Comparison of ENCODE assay signal across 24 cellular contexts in genomic region chr20:54543369-54543768, GRCh38.
"Had no signal": no experiment of that assay in that cellular context is flagged by ENCODE, and none has a peak within 500 bp of the region (broad histone marks: within the 10 kb centered on the region; RNA-seq: fewer than 3 reads in every experiment).

No MANE protein-coding gene starts in this region.

- H3K9me3 ChIP-seq: colonic mucosa, gastrocnemius medialis had no signal

- H3K4me1 ChIP-seq: colonic mucosa, esophagus muscularis mucosa, esophagus squamous epithelium, foreskin keratinocyte, gastrocnemius medialis, gastroesophageal sphincter, heart left ventricle, heart right ventricle had no signal

- H3K27ac ChIP-seq: colonic mucosa, coronary artery, dorsolateral prefrontal cortex, epithelial cell of prostate, esophagus muscularis mucosa, esophagus squamous epithelium, foreskin keratinocyte, gastrocnemius medialis, gastroesophageal sphincter, heart left ventricle, heart right ventricle had no signal

- DNase-seq: colonic mucosa; cortex of kidney; dermis blood vessel endothelial cell; dorsolateral prefrontal cortex; effector CD4-positive, alpha-beta T cell; effector CD8-positive, alpha-beta T cell; effector memory CD4-positive, alpha-beta T cell; effector memory CD8-positive, alpha-beta T cell; endodermal cell; erythroblast; esophagus squamous epithelium; foreskin fibroblast; foreskin keratinocyte; foreskin melanocyte; gastrocnemius medialis; glutamatergic neuron; head of caudate nucleus; heart left ventricle; heart right ventricle had no signal

- H3K36me3 ChIP-seq: colonic mucosa, esophagus muscularis mucosa, esophagus squamous epithelium, gastrocnemius medialis, gastroesophageal sphincter, heart left ventricle, heart right ventricle had no signal

- H3K4me3 ChIP-seq: colonic mucosa, coronary artery, dorsolateral prefrontal cortex, esophagus muscularis mucosa, esophagus squamous epithelium, gastrocnemius medialis, gastroesophageal sphincter, heart left ventricle, heart right ventricle had no signal

- ATAC-seq: effector memory CD8-positive, alpha-beta T cell; esophagus mucosa; foreskin keratinocyte; gastrocnemius medialis; gastroesophageal sphincter; heart left ventricle; heart right ventricle had no signal

- H3K27me3 ChIP-seq: colonic mucosa, dorsolateral prefrontal cortex, esophagus muscularis mucosa, esophagus squamous epithelium, foreskin keratinocyte, gastrocnemius medialis, gastroesophageal sphincter, heart left ventricle, heart right ventricle had no signal
